18 cellular contexts compared by ENCODE assay signal in the genomic region with DNA sequence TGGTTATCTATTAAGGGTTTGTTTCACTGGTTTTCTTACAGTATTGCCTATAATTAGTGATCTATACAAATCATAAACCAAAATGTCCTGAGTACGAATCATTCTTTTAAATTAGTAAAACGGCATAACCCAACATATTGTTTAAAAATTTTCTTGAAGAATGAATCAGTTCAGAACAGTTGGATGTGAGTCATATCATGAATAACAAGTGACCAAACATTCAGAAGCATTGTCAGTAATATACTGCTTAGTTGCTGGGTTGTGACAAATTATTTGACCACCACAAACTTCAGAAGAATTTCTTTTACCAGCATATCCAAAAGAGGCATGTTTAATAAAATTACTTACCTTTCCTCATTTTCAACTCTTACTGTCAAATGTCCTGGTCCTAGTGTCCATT.
A peak's percentile ranks its signal among the peaks of the same experiment; 100 is the strongest.
DNase-seq lines count a peak whose midpoint lies in the region; ATAC-seq and TF ChIP-seq lines count a peak whose summit lies in the region.
"Had no signal": no experiment of that assay in that cellular context is flagged by ENCODE, and none has a peak within 500 bp of the region (broad histone marks: within the 10 kb centered on the region; RNA-seq: fewer than 3 reads in every experiment).

No MANE protein-coding gene starts in this region.

- H3K4me3 ChIP-seq in GM12865 (ENCODE audit: low read depth, low read length) (no peak overlapping the region), fibroblast of lung (replicated peaks in 1 of 4; ENCODE audit: control extremely low read depth in 1 of 4, insufficient read depth in 1 of 4, low read depth in 3 of 4, low read length in 4 of 4) (no peak overlapping the region), skeletal muscle cell (ENCODE audit: low read depth, low read length) (no peak overlapping the region)
- H3K4me3 ChIP-seq: ascending aorta, dorsolateral prefrontal cortex, right lobe of liver, tibial artery had no signal

- H4K20me1 ChIP-seq in fibroblast of lung (ENCODE audit: control insufficient read depth, extremely low read depth, insufficient read depth, low read length): no peaks in the 10 kb centered on the region

- DNase-seq in GM12865 (ENCODE audit: low read depth) (peak; percentile 24), RKO (ENCODE audit: low spot score) (peak; percentile 84), fibroblast of lung (ENCODE audit: low read depth in 2 of 2) (peak; percentile 49 to 81), skeletal muscle cell (ENCODE audit: low read depth) (peak; percentile 13), SHP77 (lab: John Stamatoyannopoulos, UW) (no peak), ecto neural progenitor cell (ENCODE audit: low spot score) (no peak)
- DNase-seq: activated gamma-delta T cell treated with Interleukin-2 at 50 U/mL for 16 hours; dorsolateral prefrontal cortex; GOT3; NCI-H2171 treated with DMSO at 0.1 percent for 48 hours; right lobe of liver; Right ventricle myocardium superior; stimulated activated CD4-positive, alpha-beta T cell treated with anti-CD3 and anti-CD28 coated beads, Interleukin-2, amount 100 ng/mL, for 48 hours; T-helper 2 cell; tibial artery had no signal

- TF ChIP-seq CTCF in GM12865 (IDR thresholded peaks at IDR 0.05; ENCODE audit: insufficient read depth, low read depth, low read length, missing control alignments) (no peak), fibroblast of lung (conservative IDR thresholded peaks at IDR 0.05 in 1 of 2, IDR thresholded peaks at IDR 0.05 in 1 of 2; ENCODE audit: low read depth in 1 of 2, low read length in 2 of 2) (no peak)

- no peak overlapping the region for H3K4me2 ChIP-seq in fibroblast of lung (ENCODE audit: extremely low read depth, insufficient read depth, low read length)

- no peaks in the 10 kb centered on the region for H3K79me2 ChIP-seq in fibroblast of lung (ENCODE audit: control insufficient read depth, insufficient read depth, low read length)

- ATAC-seq in HG03442 (IDR thresholded peaks at IDR 0.05; ENCODE audit: unreplicated experiment): no peak
- ATAC-seq: activated CD4-positive, CD25-positive, alpha-beta regulatory T cell treated with anti-CD3 and anti-CD28 coated beads, Interleukin-2, amount 50 U/mL, for 24 hours; right lobe of liver had no signal

- H3K9me3 ChIP-seq in fibroblast of lung (ENCODE audit: control insufficient read depth, insufficient read depth, low read depth, low read length): no peaks in the 10 kb centered on the region
- H3K9me3 ChIP-seq: ascending aorta, right lobe of liver, tibial artery had no signal

- H3K9ac ChIP-seq in fibroblast of lung (ENCODE audit: insufficient read depth, low read length): no peak overlapping the region

- no peaks in the 10 kb centered on the region for H3K27me3 ChIP-seq in fibroblast of lung (ENCODE audit: control insufficient read depth, insufficient read depth, low read length)
- H3K27me3 ChIP-seq: ascending aorta, dorsolateral prefrontal cortex, right lobe of liver, tibial artery had no signal

- peaks cover 2% of the 10 kb centered on the region for H3K4me1 ChIP-seq in fibroblast of lung (ENCODE audit: control insufficient read depth, extremely low read depth, insufficient read depth, low read length)
- H3K4me1 ChIP-seq: right lobe of liver had no signal

- H2AFZ ChIP-seq in fibroblast of lung (ENCODE audit: low read length): no peak overlapping the region

- H3K27ac ChIP-seq in fibroblast of lung (ENCODE audit: insufficient read depth, low read length): no peak overlapping the region
- H3K27ac ChIP-seq: ascending aorta, dorsolateral prefrontal cortex, right lobe of liver, tibial artery had no signal

- H3K36me3 ChIP-seq in fibroblast of lung (ENCODE audit: control insufficient read depth, insufficient read depth, low read length): no peaks in the 10 kb centered on the region
- H3K36me3 ChIP-seq: ascending aorta, right lobe of liver, tibial artery had no signal

Comparison
In these comparisons a context has a peak if more than half of its experiments do, and no peak if none do; other contexts are left out.
1. DNase-seq: peak in GM12865 (single experiment), RKO (single experiment), fibroblast of lung (2 of 2) and skeletal muscle cell (single experiment); none in SHP77 (0 of 2) and ecto neural progenitor cell (single experiment).